8 cellular contexts compared by ENCODE assay signal in genomic region chr19:47032171-47032811, GRCh38. TPM values are rescaled to one million over a fixed set of nuclear protein-coding genes. Genes with fewer than 3 reads are reported as not detected.
DNase-seq lines count a peak whose midpoint lies in the region; ATAC-seq and TF ChIP-seq lines count a peak whose summit lies in the region.

No MANE protein-coding gene starts in this region.

- H3K4me2 ChIP-seq in fibroblast of lung (ENCODE audit: extremely low read depth, insufficient read depth, low read length), result no peak overlapping the region

- peak; percentile 61 to 86 for TF ChIP-seq CTCF in fibroblast of lung (conservative IDR thresholded peaks at IDR 0.05 in 1 of 2, IDR thresholded peaks at IDR 0.05 in 1 of 2; ENCODE audit: low read depth in 1 of 2, low read length in 2 of 2)

- no peak overlapping the region for H2AFZ ChIP-seq in fibroblast of lung (ENCODE audit: low read length)

- H3K4me1 ChIP-seq in fibroblast of lung (ENCODE audit: control insufficient read depth, extremely low read depth, insufficient read depth, low read length), result peaks cover 3% of the 10 kb centered on the region

- DNase-seq in NCI-H1694 treated with DMSO at 0.1 percent for 48 hours (lab: John Stamatoyannopoulos, UW) (peak; percentile 18), NCI-H1694 (lab: John Stamatoyannopoulos, UW) (no peak), NCI-H510A (lab: John Stamatoyannopoulos, UW) (peak; percentile 63), fibroblast of lung (ENCODE audit: low read depth in 2 of 2) (no peak), posterior cingulate gyrus (peak in 8 of 10 donors; percentile 34 to 94 (median 58)), NCI-H226 (no peak)
- peak; percentile 71 for DNase-seq in activated CD8-positive, alpha-beta memory T cell treated with anti-CD3 and anti-CD28 coated beads, Interleukin-2, amount 50 U/mL, for 4 hours

- intact Hi-C loops in posterior cingulate gyrus (cut with DNase I), result loop anchor here (1.0 kb wide), 1 partner anchor 176 kb away; no protein-coding TSS in a partner anchor

- no peak overlapping the region for H3K4me3 ChIP-seq in fibroblast of lung (replicated peaks in 1 of 4; ENCODE audit: control extremely low read depth in 1 of 4, insufficient read depth in 1 of 4, low read depth in 3 of 4, low read length in 4 of 4)

- H3K36me3 ChIP-seq in fibroblast of lung (ENCODE audit: control insufficient read depth, insufficient read depth, low read length), result no peaks in the 10 kb centered on the region

- H3K9me3 ChIP-seq in fibroblast of lung (ENCODE audit: control insufficient read depth, insufficient read depth, low read depth, low read length), result no peaks in the 10 kb centered on the region

- no peak overlapping the region for H3K27ac ChIP-seq in fibroblast of lung (ENCODE audit: insufficient read depth, low read length)

- no peak overlapping the region for H3K9ac ChIP-seq in fibroblast of lung (ENCODE audit: insufficient read depth, low read length)

- H4K20me1 ChIP-seq in fibroblast of lung (ENCODE audit: control insufficient read depth, extremely low read depth, insufficient read depth, low read length), result no peaks in the 10 kb centered on the region

- no peaks in the 10 kb centered on the region for H3K79me2 ChIP-seq in fibroblast of lung (ENCODE audit: control insufficient read depth, insufficient read depth, low read length)

- no peak for ATAC-seq in GM18907 (IDR thresholded peaks at IDR 0.05; ENCODE audit: unreplicated experiment)

- peaks cover 14% of the 10 kb centered on the region for H3K27me3 ChIP-seq in fibroblast of lung (ENCODE audit: control insufficient read depth, insufficient read depth, low read length)

RNA-seq across cellular contexts. Expression of gene NPAS1, which starts 12.7 kb away (rescaled TPM):
- total RNA-seq in fibroblast of lung, result 0.26 and 0.33 TPM in 2 replicates
- 0.22 and 0.34 TPM in 2 replicates for polyA plus RNA-seq in fibroblast of lung
- 0.84 and 0.88 TPM in 2 replicates for polyA plus RNA-seq in fibroblast of lung (2012)
- 0.44 and 0.71 TPM in 2 replicates for polyA minus RNA-seq in fibroblast of lung (ENCODE audit: low replicate concordance)

RNA-seq across cellular contexts. Expression of gene TMEM160, which starts 16.1 kb away (rescaled TPM):
- 7.7 and 27.1 TPM in 2 replicates for total RNA-seq in fibroblast of lung
- polyA plus RNA-seq in fibroblast of lung, result 4.1 and 6.9 TPM in 2 replicates
- polyA plus RNA-seq in fibroblast of lung (2012), result 16.4 and 34.2 TPM in 2 replicates
- polyA minus RNA-seq in fibroblast of lung (ENCODE audit: low replicate concordance), result 1.9 and 2.9 TPM in 2 replicates

Comparison
In these comparisons a context has a peak if more than half of its experiments do, and no peak if none do; other contexts are left out.
1. DNase-seq: peak in NCI-H1694 treated with DMSO at 0.1 percent for 48 hours (single experiment), NCI-H510A (single experiment), activated CD8-positive, alpha-beta memory T cell treated with anti-CD3 and anti-CD28 coated beads, Interleukin-2, amount 50 U/mL, for 4 hours (single experiment) and posterior cingulate gyrus (8 of 10); none in NCI-H1694 (single experiment), fibroblast of lung (0 of 2) and NCI-H226 (single experiment).